In genomic region chr3:71979155-71979554, GRCh38 we compare ENCODE assay signal across 19 cellular contexts.
DNase-seq lines count a peak whose midpoint lies in the region; ATAC-seq, FAIRE-seq and TF ChIP-seq lines count a peak whose summit lies in the region.
"Had no signal": no experiment of that assay in that cellular context is flagged by ENCODE, and none has a peak within 500 bp of the region (broad histone marks: within the 10 kb centered on the region; RNA-seq: fewer than 3 reads in every experiment).

No MANE protein-coding gene starts in this region.

- H3K4me1 ChIP-seq in HUES48 (ENCODE audit: control insufficient read depth, insufficient read depth, low read length) (peaks cover 13% of the 10 kb centered on the region; the same call in 1 of the 2 replicates), small intestine (ENCODE audit: control insufficient read depth in 2 of 2, insufficient read depth in 1 of 2, low read depth in 1 of 2, low read length in 1 of 2) (no peaks in the 10 kb centered on the region)

- H3K4me3 ChIP-seq in HUES48 (ENCODE audit: low read depth, low read length): no peak overlapping the region
- no peak overlapping the region for H3K4me3 ChIP-seq in bronchial epithelial cell (ENCODE audit: low read depth, low read length)
- no peak overlapping the region for H3K4me3 ChIP-seq in small intestine (ENCODE audit: low read depth in 1 of 2, low read length in 2 of 2)
- H3K4me3 ChIP-seq: GM23248, K562 had no signal

- H3K27ac ChIP-seq in HUES48 (ENCODE audit: low read depth, low read length): peak overlapping the region; percentile 1
- H3K27ac ChIP-seq in small intestine (ENCODE audit: low read depth in 1 of 2, low read length in 1 of 2): no peak overlapping the region
- H3K27ac ChIP-seq: GM23248 had no signal

- no peak for ATAC-seq in activated T-cell treated with anti-CD3 and anti-CD28 coated beads, Interleukin-2, amount 50 U/mL, for 4 hours
- ATAC-seq: K562 had no signal

- TF ChIP-seq CTCF in bronchial epithelial cell (IDR thresholded peaks at IDR 0.05; ENCODE audit: insufficient read depth, low read length, severe bottlenecking): no peak

- H3K9ac ChIP-seq in HUES48 (ENCODE audit: low read depth, low read length): no peak overlapping the region
- H3K9ac ChIP-seq: GM23248 had no signal

- peaks cover 40% of the 10 kb centered on the region for H3K27me3 Mint-ChIP-seq in activated T-cell treated with anti-CD3 and anti-CD28 coated beads, Interleukin-2, amount 50 U/mL, for 24 hours
- H3K27me3 Mint-ChIP-seq in activated T-cell treated with anti-CD3 and anti-CD28 coated beads, Interleukin-2, amount 50 U/mL, for 4 hours (ENCODE audit: low read depth): peaks cover 9% of the 10 kb centered on the region

- 23 to 67% (median 52%) methylated on average over 3 of the region's 3 CpGs for WGBS in small intestine, 3 donors

- no peak overlapping the region for H3K4me3 Mint-ChIP-seq in activated T-cell treated with anti-CD3 and anti-CD28 coated beads, Interleukin-2, amount 50 U/mL, for 24 hours
- no peak overlapping the region for H3K4me3 Mint-ChIP-seq in activated T-cell treated with anti-CD3 and anti-CD28 coated beads, Interleukin-2, amount 50 U/mL, for 4 hours
- H3K4me3 Mint-ChIP-seq: CD14-positive monocyte had no signal

- no peaks in the 10 kb centered on the region for H3K36me3 Mint-ChIP-seq in activated T-cell treated with anti-CD3 and anti-CD28 coated beads, Interleukin-2, amount 50 U/mL, for 24 hours (ENCODE audit: low read depth)
- no peaks in the 10 kb centered on the region for H3K36me3 Mint-ChIP-seq in activated T-cell treated with anti-CD3 and anti-CD28 coated beads, Interleukin-2, amount 50 U/mL, for 4 hours (ENCODE audit: insufficient read depth)

- peaks cover 55% of the 10 kb centered on the region for H3K4me1 Mint-ChIP-seq in activated T-cell treated with anti-CD3 and anti-CD28 coated beads, Interleukin-2, amount 50 U/mL, for 24 hours (ENCODE audit: low read depth)
- peaks cover 26% of the 10 kb centered on the region for H3K4me1 Mint-ChIP-seq in activated T-cell treated with anti-CD3 and anti-CD28 coated beads, Interleukin-2, amount 50 U/mL, for 4 hours (ENCODE audit: low read depth)

- H3K9me3 ChIP-seq in HUES48 (ENCODE audit: control insufficient read depth, insufficient read depth, low read length) (no peaks in the 10 kb centered on the region), small intestine (ENCODE audit: control insufficient read depth, low read depth) (no peaks in the 10 kb centered on the region)

- H3K27me3 ChIP-seq in HUES48 (ENCODE audit: control insufficient read depth, insufficient read depth, low read length): no peaks in the 10 kb centered on the region
- peaks cover 2% of the 10 kb centered on the region for H3K27me3 ChIP-seq in bronchial epithelial cell (ENCODE audit: control insufficient read depth, insufficient read depth, low read length)
- H3K27me3 ChIP-seq in small intestine (ENCODE audit: control insufficient read depth in 2 of 2, insufficient read depth in 2 of 2, low read length in 2 of 2): no peaks in the 10 kb centered on the region

- DNase-seq in activated T-cell treated with anti-CD3 and anti-CD28 coated beads, Interleukin-2, amount 50 U/mL, for 24 hours: no peak
- DNase-seq in activated T-cell treated with anti-CD3 and anti-CD28 coated beads, Interleukin-2, amount 50 U/mL, for 4 hours: no peak
- DNase-seq in bronchial epithelial cell (ENCODE audit: low read depth): no peak
- DNase-seq in small intestine: peak; percentile 82
- DNase-seq in NCI-H2171 treated with DMSO at 0.1 percent for 48 hours (lab: John Stamatoyannopoulos, UW): no peak
- DNase-seq in globus pallidus (ENCODE audit: low spot score): no peak
- DNase-seq in cerebellar cortex (ENCODE audit: low spot score): no peak
- DNase-seq: COR-L47, DMS53, GM23248, HCEC 1CT, MV-4-11, NCI-H187 treated with DMSO at 0.1 percent for 48 hours, NCI-H446, NCI-H69, SHP77 treated with DMSO at 0.1 percent for 48 hours had no signal

- H3K9me3 Mint-ChIP-seq in activated T-cell treated with anti-CD3 and anti-CD28 coated beads, Interleukin-2, amount 50 U/mL, for 24 hours: peaks cover 11% of the 10 kb centered on the region
- H3K9me3 Mint-ChIP-seq in activated T-cell treated with anti-CD3 and anti-CD28 coated beads, Interleukin-2, amount 50 U/mL, for 4 hours: no peaks in the 10 kb centered on the region

- no peaks in the 10 kb centered on the region for H3K36me3 ChIP-seq in HUES48 (ENCODE audit: control insufficient read depth, insufficient read depth, low read length)
- no peaks in the 10 kb centered on the region for H3K36me3 ChIP-seq in bronchial epithelial cell (ENCODE audit: control insufficient read depth, insufficient read depth, low read length)
- H3K36me3 ChIP-seq in small intestine (ENCODE audit: control insufficient read depth in 2 of 2, insufficient read depth in 2 of 2, low read length in 2 of 2): no peaks in the 10 kb centered on the region

- peak overlapping the region; percentile 92 for H3K27ac Mint-ChIP-seq in activated T-cell treated with anti-CD3 and anti-CD28 coated beads, Interleukin-2, amount 50 U/mL, for 24 hours

- FAIRE-seq in bronchial epithelial cell (lab: Jason Lieb, UNC) (peak; percentile 52), small intestine (lab: Jason Lieb, UNC) (no peak)
- FAIRE-seq: K562 had no signal
